ENCODE assay signal across 1 cellular context in genomic region chr17:2405247-2405926, GRCh38.
TF ChIP-seq lines count a peak whose summit lies in the region.

No MANE protein-coding gene starts in this region.

TF ChIP-seq in SK-N-SH treated with all-trans-retinoic acid at 6 μM for 48 hours, 23 proteins besides CTCF, POLR2A, EP300 and RAD21:
- TF ChIP-seq TSHZ2 (CRISPR knock-in tag; IDR thresholded peaks at IDR 0.05) (no peak), POU6F1 (CRISPR knock-in tag; IDR thresholded peaks at IDR 0.05; ENCODE audit: borderline replicate concordance, low read depth) (no peak), CSDC2 (CRISPR knock-in tag; IDR thresholded peaks at IDR 0.05) (no peak), PPARA (CRISPR knock-in tag; IDR thresholded peaks at IDR 0.05; ENCODE audit: borderline replicate concordance) (no peak), ZFP3 (CRISPR knock-in tag; IDR thresholded peaks at IDR 0.05) (no peak), GLIS3 (CRISPR knock-in tag; IDR thresholded peaks at IDR 0.05) (no peak), TOX (CRISPR knock-in tag; IDR thresholded peaks at IDR 0.05; ENCODE audit: borderline replicate concordance) (no peak)
- TF ChIP-seq, protein P1, sequence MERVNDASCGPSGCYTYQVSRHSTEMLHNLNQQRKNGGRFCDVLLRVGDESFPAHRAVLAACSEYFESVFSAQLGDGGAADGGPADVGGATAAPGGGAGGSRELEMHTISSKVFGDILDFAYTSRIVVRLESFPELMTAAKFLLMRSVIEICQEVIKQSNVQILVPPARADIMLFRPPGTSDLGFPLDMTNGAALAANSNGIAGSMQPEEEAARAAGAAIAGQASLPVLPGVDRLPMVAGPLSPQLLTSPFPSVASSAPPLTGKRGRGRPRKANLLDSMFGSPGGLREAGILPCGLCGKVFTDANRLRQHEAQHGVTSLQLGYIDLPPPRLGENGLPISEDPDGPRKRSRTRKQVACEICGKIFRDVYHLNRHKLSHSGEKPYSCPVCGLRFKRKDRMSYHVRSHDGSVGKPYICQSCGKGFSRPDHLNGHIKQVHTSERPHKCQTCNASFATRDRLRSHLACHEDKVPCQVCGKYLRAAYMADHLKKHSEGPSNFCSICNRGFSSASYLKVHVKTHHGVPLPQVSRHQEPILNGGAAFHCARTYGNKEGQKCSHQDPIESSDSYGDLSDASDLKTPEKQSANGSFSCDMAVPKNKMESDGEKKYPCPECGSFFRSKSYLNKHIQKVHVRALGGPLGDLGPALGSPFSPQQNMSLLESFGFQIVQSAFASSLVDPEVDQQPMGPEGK (CRISPR knock-in tag; IDR thresholded peaks at IDR 0.05; ENCODE audit: borderline replicate concordance): no peak
- TF ChIP-seq, protein P2, sequence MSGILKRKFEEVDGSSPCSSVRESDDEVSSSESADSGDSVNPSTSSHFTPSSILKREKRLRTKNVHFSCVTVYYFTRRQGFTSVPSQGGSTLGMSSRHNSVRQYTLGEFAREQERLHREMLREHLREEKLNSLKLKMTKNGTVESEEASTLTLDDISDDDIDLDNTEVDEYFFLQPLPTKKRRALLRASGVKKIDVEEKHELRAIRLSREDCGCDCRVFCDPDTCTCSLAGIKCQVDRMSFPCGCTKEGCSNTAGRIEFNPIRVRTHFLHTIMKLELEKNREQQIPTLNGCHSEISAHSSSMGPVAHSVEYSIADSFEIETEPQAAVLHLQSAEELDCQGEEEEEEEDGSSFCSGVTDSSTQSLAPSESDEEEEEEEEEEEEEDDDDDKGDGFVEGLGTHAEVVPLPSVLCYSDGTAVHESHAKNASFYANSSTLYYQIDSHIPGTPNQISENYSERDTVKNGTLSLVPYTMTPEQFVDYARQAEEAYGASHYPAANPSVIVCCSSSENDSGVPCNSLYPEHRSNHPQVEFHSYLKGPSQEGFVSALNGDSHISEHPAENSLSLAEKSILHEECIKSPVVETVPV (CRISPR knock-in tag; IDR thresholded peaks at IDR 0.05): no peak
